In genomic region chrX:147875866-147876596, GRCh38 we compare ENCODE assay signal across 10 cellular contexts. TPM values are rescaled to one million over a fixed set of nuclear protein-coding genes. Genes with fewer than 3 reads are reported as not detected.
DNase-seq lines count a peak whose midpoint lies in the region; ATAC-seq and TF ChIP-seq lines count a peak whose summit lies in the region.
"Had no signal": no experiment of that assay in that cellular context is flagged by ENCODE, and none has a peak within 500 bp of the region (broad histone marks: within the 10 kb centered on the region; RNA-seq: fewer than 3 reads in every experiment).

No MANE protein-coding gene starts in this region.

- TF ChIP-seq POLR2A in esophagus squamous epithelium (IDR thresholded peaks at IDR 0.05): no peak

- 61 to 68% methylated on average over 5 to 7 of the region's 7 CpGs for WGBS in esophagus squamous epithelium, 2 donors

- H3K4me1 ChIP-seq in left lung (no peaks in the 10 kb centered on the region), esophagus squamous epithelium (no peaks in the 10 kb centered on the region)
- H3K4me1 ChIP-seq: transverse colon had no signal

- H3K27ac ChIP-seq in left lung: no peak overlapping the region
- no peak overlapping the region for H3K27ac ChIP-seq in esophagus squamous epithelium
- H3K27ac ChIP-seq: transverse colon had no signal

- peaks cover 7 to 21% (median 8%) of the 10 kb centered on the region in 3 donors for H3K9me3 Mint-ChIP-seq in IgD-negative memory B cell

- H3K9me3 ChIP-seq in left lung (peaks cover 0 to 3% of the 10 kb centered on the region in 2 donors), esophagus squamous epithelium (peaks cover 0 to 4% (median 0%) of the 10 kb centered on the region in 3 donors)
- H3K9me3 ChIP-seq: transverse colon had no signal

- peak overlapping the region in 2 of 3 donors; percentile 36 to 80 for H3K27ac Mint-ChIP-seq in IgD-negative memory B cell

- no peaks in the 10 kb centered on the region for H3K27me3 Mint-ChIP-seq in IgD-negative memory B cell

- TF ChIP-seq CTCF in left lung (IDR thresholded peaks at IDR 0.05): no peak
- TF ChIP-seq CTCF in esophagus squamous epithelium (IDR thresholded peaks at IDR 0.05): no peak

- ATAC-seq in GM18907 (IDR thresholded peaks at IDR 0.05; ENCODE audit: unreplicated experiment) (peak; percentile 97), HG02623 (IDR thresholded peaks at IDR 0.05; ENCODE audit: unreplicated experiment) (peak; percentile 96), left lung (peak; percentile 49)

- H3K4me1 Mint-ChIP-seq in IgD-negative memory B cell: peaks cover 5 to 8% (median 6%) of the 10 kb centered on the region in 3 donors

- intact Hi-C loops in left lung (cut with DNase I): no loop called here
- intact Hi-C loops in esophagus squamous epithelium (cut with DNase I): no loop called here

- H3K4me3 ChIP-seq in left lung (no peak overlapping the region), esophagus squamous epithelium (no peak overlapping the region)
- H3K4me3 ChIP-seq: transverse colon had no signal

- no peaks in the 10 kb centered on the region for H3K27me3 ChIP-seq in left lung
- H3K27me3 ChIP-seq in esophagus squamous epithelium: no peaks in the 10 kb centered on the region
- H3K27me3 ChIP-seq: transverse colon had no signal

- peak overlapping the region in 1 of 4 donors; percentile 49 for H3K4me3 Mint-ChIP-seq in IgD-negative memory B cell

- H3K36me3 Mint-ChIP-seq in IgD-negative memory B cell: peaks cover under 1% of the 10 kb centered on the region

- H3K36me3 ChIP-seq in left lung: no peaks in the 10 kb centered on the region
- H3K36me3 ChIP-seq in esophagus squamous epithelium: no peaks in the 10 kb centered on the region
- H3K36me3 ChIP-seq: transverse colon had no signal

- DNase-seq in left lung: no peak
- DNase-seq in activated CD8-positive, alpha-beta memory T cell treated with anti-CD3 and anti-CD28 coated beads, Interleukin-2, amount 50 U/mL, for 4 hours: no peak
- DNase-seq in GM03348 (ENCODE audit: low spot score): no peak
- DNase-seq in HuH-7.5 (ENCODE audit: low spot score): no peak
- DNase-seq in esophagus squamous epithelium (lab: John Stamatoyannopoulos, UW): no peak
- DNase-seq: activated naive CD4-positive, alpha-beta T cell; transverse colon had no signal

RNA-seq across cellular contexts. Expression of gene FMR1, which starts 35.7 kb away (rescaled TPM):
- polyA plus RNA-seq in IgD-negative memory B cell: 3.5 TPM
- total RNA-seq in left lung: 10 to 100 TPM; 35.2 to 38.7 TPM
- 10 to 100 TPM; 12.8 to 37.4 (median 19.8) TPM for total RNA-seq in esophagus squamous epithelium
